Comparison of ENCODE assay signal across 17 cellular contexts in genomic region chr12:39605996-39606395, GRCh38. TPM values are rescaled to one million over a fixed set of nuclear protein-coding genes. Genes with fewer than 3 reads are reported as not detected.
A peak's percentile ranks its signal among the peaks of the same experiment; 100 is the strongest.
DNase-seq lines count a peak whose midpoint lies in the region; ATAC-seq and TF ChIP-seq lines count a peak whose summit lies in the region.
"Had no signal": no experiment of that assay in that cellular context is flagged by ENCODE, and none has a peak within 500 bp of the region (broad histone marks: within the 10 kb centered on the region; RNA-seq: fewer than 3 reads in every experiment).

No MANE protein-coding gene starts in this region.

- peaks cover 30% of the 10 kb centered on the region for H3K36me3 Mint-ChIP-seq in activated T-cell treated with anti-CD3 and anti-CD28 coated beads, Interleukin-2, amount 50 U/mL, for 24 hours (ENCODE audit: low read depth)
- H3K36me3 Mint-ChIP-seq in T-cell: peaks cover 43% of the 10 kb centered on the region
- H3K36me3 Mint-ChIP-seq in stimulated activated effector memory CD8-positive, alpha-beta T cell treated with anti-CD3 and anti-CD28 coated beads, Interleukin-12 subunit alpha, Interleukin-12 subunit beta, amount 100 ng/mL, for 72 hours: peaks cover 40% of the 10 kb centered on the region

- H3K4me1 Mint-ChIP-seq in activated T-cell treated with anti-CD3 and anti-CD28 coated beads, Interleukin-2, amount 50 U/mL, for 24 hours (ENCODE audit: low read depth): peaks cover 36% of the 10 kb centered on the region
- peaks cover 39 to 43% (median 39%) of the 10 kb centered on the region in 3 donors for H3K4me1 Mint-ChIP-seq in T-cell
- peaks cover 8% of the 10 kb centered on the region for H3K4me1 Mint-ChIP-seq in stimulated activated effector memory CD8-positive, alpha-beta T cell treated with anti-CD3 and anti-CD28 coated beads, Interleukin-12 subunit alpha, Interleukin-12 subunit beta, amount 100 ng/mL, for 72 hours
- H3K4me1 Mint-ChIP-seq: neural crest cell had no signal

- no peak overlapping the region for H3K9ac ChIP-seq in fibroblast of lung (ENCODE audit: insufficient read depth, low read length)

- no peaks in the 10 kb centered on the region for H3K9me3 ChIP-seq in fibroblast of lung (ENCODE audit: control insufficient read depth, insufficient read depth, low read depth, low read length)
- H3K9me3 ChIP-seq: thoracic aorta had no signal

- no peak overlapping the region for H2AFZ ChIP-seq in fibroblast of lung (ENCODE audit: low read length)

- peak overlapping the region; percentile 72 for H3K27ac Mint-ChIP-seq in activated T-cell treated with anti-CD3 and anti-CD28 coated beads, Interleukin-2, amount 50 U/mL, for 24 hours
- peak overlapping the region; percentile 20 to 64 for H3K27ac Mint-ChIP-seq in T-cell
- peak overlapping the region; percentile 6 for H3K27ac Mint-ChIP-seq in stimulated activated effector memory CD8-positive, alpha-beta T cell treated with anti-CD3 and anti-CD28 coated beads, Interleukin-12 subunit alpha, Interleukin-12 subunit beta, amount 100 ng/mL, for 72 hours
- H3K27ac Mint-ChIP-seq: activated CD4-positive, alpha-beta memory T cell treated with anti-CD3 and anti-CD28 coated beads, Interleukin-2, amount 10 ng/mL, durations not matched to agents 7 days and 5 days; activated naive CD8-positive, alpha-beta T cell treated with anti-CD3 and anti-CD28 coated beads, Interleukin-2, amount 10 ng/mL, durations not matched to agents 7 days and 5 days had no signal

- H3K27ac ChIP-seq in fibroblast of lung (ENCODE audit: insufficient read depth, low read length): no peak overlapping the region
- H3K27ac ChIP-seq: skin epidermis, thoracic aorta had no signal

- no peak for DNase-seq in activated T-cell treated with anti-CD3 and anti-CD28 coated beads, Interleukin-2, amount 50 U/mL, for 24 hours
- no peak for DNase-seq in activated T-cell treated with anti-CD3 and anti-CD28 coated beads, Interleukin-2, amount 50 U/mL, for 48 hours
- DNase-seq in T-cell (no peak), fibroblast of lung (ENCODE audit: low read depth in 2 of 2) (peak; percentile 29 to 85), ACHN (no peak), NOMO-1 treated with DMSO at 0.1 percent for 48 hours (lab: John Stamatoyannopoulos, UW; ENCODE audit: unreplicated experiment) (no peak)
- DNase-seq in stimulated activated effector memory CD8-positive, alpha-beta T cell treated with anti-CD3 and anti-CD28 coated beads, Interleukin-12 subunit alpha, Interleukin-12 subunit beta, amount 100 ng/mL, for 72 hours (ENCODE audit: low spot score in 2 of 2): no peak
- DNase-seq: activated CD4-positive, alpha-beta memory T cell treated with anti-CD3 and anti-CD28 coated beads, Interleukin-2, amount 10 ng/mL, durations not matched to agents 7 days and 5 days; activated naive CD8-positive, alpha-beta T cell treated with anti-CD3 and anti-CD28 coated beads, Interleukin-2, amount 10 ng/mL, durations not matched to agents 7 days and 5 days; NCI-H446 treated with DMSO at 0.1 percent for 48 hours; RPMI8226 had no signal

- H3K9me3 Mint-ChIP-seq in activated T-cell treated with anti-CD3 and anti-CD28 coated beads, Interleukin-2, amount 50 U/mL, for 24 hours: no peaks in the 10 kb centered on the region
- no peaks in the 10 kb centered on the region for H3K9me3 Mint-ChIP-seq in T-cell
- H3K9me3 Mint-ChIP-seq in stimulated activated effector memory CD8-positive, alpha-beta T cell treated with anti-CD3 and anti-CD28 coated beads, Interleukin-12 subunit alpha, Interleukin-12 subunit beta, amount 100 ng/mL, for 72 hours: no peaks in the 10 kb centered on the region
- H3K9me3 Mint-ChIP-seq: activated CD4-positive, alpha-beta memory T cell treated with anti-CD3 and anti-CD28 coated beads, Interleukin-2, amount 10 ng/mL, durations not matched to agents 7 days and 5 days; activated naive CD8-positive, alpha-beta T cell treated with anti-CD3 and anti-CD28 coated beads, Interleukin-2, amount 10 ng/mL, durations not matched to agents 7 days and 5 days; neural crest cell had no signal

- no peak overlapping the region for H3K4me3 Mint-ChIP-seq in activated T-cell treated with anti-CD3 and anti-CD28 coated beads, Interleukin-2, amount 50 U/mL, for 24 hours
- H3K4me3 Mint-ChIP-seq in T-cell: no peak overlapping the region
- no peak overlapping the region for H3K4me3 Mint-ChIP-seq in stimulated activated effector memory CD8-positive, alpha-beta T cell treated with anti-CD3 and anti-CD28 coated beads, Interleukin-12 subunit alpha, Interleukin-12 subunit beta, amount 100 ng/mL, for 72 hours
- H3K4me3 Mint-ChIP-seq: activated CD4-positive, alpha-beta memory T cell treated with anti-CD3 and anti-CD28 coated beads, Interleukin-2, amount 10 ng/mL, durations not matched to agents 7 days and 5 days; activated naive CD8-positive, alpha-beta T cell treated with anti-CD3 and anti-CD28 coated beads, Interleukin-2, amount 10 ng/mL, durations not matched to agents 7 days and 5 days; neural crest cell had no signal

- no peaks in the 10 kb centered on the region for H3K36me3 ChIP-seq in fibroblast of lung (ENCODE audit: control insufficient read depth, insufficient read depth, low read length)
- H3K36me3 ChIP-seq: thoracic aorta had no signal

- POLR2A ChIA-PET in T-cell (lab: Charles Lee): no interaction called here

- no peak overlapping the region for H3K4me2 ChIP-seq in fibroblast of lung (ENCODE audit: extremely low read depth, insufficient read depth, low read length)

- H3K79me2 ChIP-seq in fibroblast of lung (ENCODE audit: control insufficient read depth, insufficient read depth, low read length): no peaks in the 10 kb centered on the region

- TF ChIP-seq CTCF in fibroblast of lung (conservative IDR thresholded peaks at IDR 0.05 in 1 of 2, IDR thresholded peaks at IDR 0.05 in 1 of 2; ENCODE audit: low read depth in 1 of 2, low read length in 2 of 2): no peak

- no peaks in the 10 kb centered on the region for H3K4me1 ChIP-seq in fibroblast of lung (ENCODE audit: control insufficient read depth, extremely low read depth, insufficient read depth, low read length)

- H4K20me1 ChIP-seq in fibroblast of lung (ENCODE audit: control insufficient read depth, extremely low read depth, insufficient read depth, low read length): no peaks in the 10 kb centered on the region

- CTCF ChIA-PET in T-cell (lab: Charles Lee): interaction anchor here (0.7 to 1.1 kb wide), 3 partner anchors 11 to 22 kb away, joined by 3 to 4 read pairs (median 3); partner anchors contain the start of gene ABCD2 (in 1 of the 2)

- no peaks in the 10 kb centered on the region for H3K27me3 ChIP-seq in fibroblast of lung (ENCODE audit: control insufficient read depth, insufficient read depth, low read length)

- ATAC-seq in T-cell (replicated peaks in 1 of 4) (no peak), HG03354 (IDR thresholded peaks at IDR 0.05; ENCODE audit: poor library complexity, severe bottlenecking, unreplicated experiment) (no peak)
- ATAC-seq in stimulated activated effector memory CD8-positive, alpha-beta T cell treated with anti-CD3 and anti-CD28 coated beads, Interleukin-12 subunit alpha, Interleukin-12 subunit beta, amount 100 ng/mL, for 72 hours: no peak

- no peak overlapping the region for H3K4me3 ChIP-seq in fibroblast of lung (replicated peaks in 1 of 4; ENCODE audit: control extremely low read depth in 1 of 4, insufficient read depth in 1 of 4, low read depth in 3 of 4, low read length in 4 of 4)
- H3K4me3 ChIP-seq: skin epidermis, thoracic aorta had no signal

- in situ Hi-C loops in ACHN (cut with HindIII; ENCODE audit: low pct_ligation_motif_present, low pct_unique_long_range_greater_than_20kb, low sequenced_read_pairs): no loop called here

- no peaks in the 10 kb centered on the region for H3K27me3 Mint-ChIP-seq in activated T-cell treated with anti-CD3 and anti-CD28 coated beads, Interleukin-2, amount 50 U/mL, for 24 hours
- no peaks in the 10 kb centered on the region for H3K27me3 Mint-ChIP-seq in T-cell
- H3K27me3 Mint-ChIP-seq: activated CD4-positive, alpha-beta memory T cell treated with anti-CD3 and anti-CD28 coated beads, Interleukin-2, amount 10 ng/mL, durations not matched to agents 7 days and 5 days; activated naive CD8-positive, alpha-beta T cell treated with anti-CD3 and anti-CD28 coated beads, Interleukin-2, amount 10 ng/mL, durations not matched to agents 7 days and 5 days had no signal

RNA-seq across cellular contexts. Expression of gene ABCD2, which starts 13.6 kb away (rescaled TPM):
- 10 to 100 TPM; 10.9 to 16.8 (median 14.7) TPM for total RNA-seq in T-cell
- total RNA-seq in fibroblast of lung: under 0.01 and 0.33 TPM in 2 replicates
- 0.03 and 0.14 TPM in 2 replicates for polyA plus RNA-seq in fibroblast of lung
- polyA plus RNA-seq in fibroblast of lung (2012): 0.05 and 0.13 TPM in 2 replicates
- polyA minus RNA-seq in fibroblast of lung (ENCODE audit: low replicate concordance): not detected in 2 replicates
- total RNA-seq: A673, glomerular endothelial cell had no signal

Comparison
In these comparisons a context has a peak if more than half of its experiments do, and no peak if none do; other contexts are left out.
1. DNase-seq: peak in fibroblast of lung (2 of 2); none in activated T-cell treated with anti-CD3 and anti-CD28 coated beads, Interleukin-2, amount 50 U/mL, for 24 hours (single experiment), activated T-cell treated with anti-CD3 and anti-CD28 coated beads, Interleukin-2, amount 50 U/mL, for 48 hours (0 of 2), T-cell (0 of 34), stimulated activated effector memory CD8-positive, alpha-beta T cell treated with anti-CD3 and anti-CD28 coated beads, Interleukin-12 subunit alpha, Interleukin-12 subunit beta, amount 100 ng/mL, for 72 hours (0 of 2), ACHN (single experiment) and NOMO-1 treated with DMSO at 0.1 percent for 48 hours (single experiment).
2. H3K27ac Mint-ChIP-seq: peak in every context shown above with its lines; median percentile 72 in activated T-cell treated with anti-CD3 and anti-CD28 coated beads, Interleukin-2, amount 50 U/mL, for 24 hours; 42 in T-cell; 6 in stimulated activated effector memory CD8-positive, alpha-beta T cell treated with anti-CD3 and anti-CD28 coated beads, Interleukin-12 subunit alpha, Interleukin-12 subunit beta, amount 100 ng/mL, for 72 hours.